In genomic region chr12:47814539-47815170, GRCh38 we compare ENCODE assay signal across 9 cellular contexts. TPM values are rescaled to one million over a fixed set of nuclear protein-coding genes. Genes with fewer than 3 reads are reported as not detected.
DNase-seq lines count a peak whose midpoint lies in the region; ATAC-seq and TF ChIP-seq lines count a peak whose summit lies in the region.
"Had no signal": no experiment of that assay in that cellular context is flagged by ENCODE, and none has a peak within 500 bp of the region (broad histone marks: within the 10 kb centered on the region; RNA-seq: fewer than 3 reads in every experiment).

No MANE protein-coding gene starts in this region.

- DNase-seq in GM23338 (ENCODE audit: low spot score) (no peak), glutamatergic neuron (no peak), smooth muscle cell (lab: John Stamatoyannopoulos, UW; ENCODE audit: unreplicated experiment) (no peak), foreskin keratinocyte (no peak), NOMO-1 treated with dmso at 0.1 percent for 144 hours (lab: John Stamatoyannopoulos, UW; ENCODE audit: unreplicated experiment) (no peak), NK-92 (lab: John Stamatoyannopoulos, UW; ENCODE audit: unreplicated experiment) (no peak), GF-D8 (lab: John Stamatoyannopoulos, UW) (no peak)
- DNase-seq: NCI-H1930 had no signal

- H3K79me2 ChIP-seq in GM23338 (replicated peaks; ENCODE audit: insufficient read depth) (peaks cover 85% of the 10 kb centered on the region), smooth muscle cell (ENCODE audit: low read depth) (peaks cover 78% of the 10 kb centered on the region)

- no peaks in the 10 kb centered on the region for H3K9me3 ChIP-seq in smooth muscle cell (replicated peaks; ENCODE audit: low read depth)

- H4K20me1 ChIP-seq in GM23338 (replicated peaks; ENCODE audit: insufficient read depth) (peaks cover 29% of the 10 kb centered on the region), smooth muscle cell (ENCODE audit: low read depth) (peaks cover 64% of the 10 kb centered on the region)

- H3K4me1 ChIP-seq in GM23338 (ENCODE audit: insufficient read depth) (peaks cover 80% of the 10 kb centered on the region), smooth muscle cell (ENCODE audit: low read depth) (peaks cover 67% of the 10 kb centered on the region), foreskin keratinocyte (peaks cover 32% of the 10 kb centered on the region)

- H3K36me3 ChIP-seq in GM23338 (ENCODE audit: insufficient read depth) (no peaks in the 10 kb centered on the region; the same call in 1 of the 2 replicates), smooth muscle cell (ENCODE audit: low read depth) (no peaks in the 10 kb centered on the region)

- H3F3A ChIP-seq in GM23338 (replicated peaks; ENCODE audit: low read depth) (peaks cover 25% of the 10 kb centered on the region), smooth muscle cell (ENCODE audit: low read depth) (peaks cover 37% of the 10 kb centered on the region)

- ATAC-seq in GM23338 = no peak
- ATAC-seq in foreskin keratinocyte = no peak

- H3K4me1 Mint-ChIP-seq in GM23338 (peaks cover 81% of the 10 kb centered on the region), glutamatergic neuron (ENCODE audit: low read depth, unreplicated experiment) (peaks cover 41% of the 10 kb centered on the region)
- H3K4me1 Mint-ChIP-seq in T-helper 1 cell treated with Interleukin-12 subunit alpha and Interleukin-12 subunit beta and Interleukin-4 antibody, amounts not matched to agents 30 μg/mL and 1 μg/mL, for 36 hours (ENCODE audit: low read depth) = peaks cover 74% of the 10 kb centered on the region

- 89% methylated on average over 3 of the region's 3 CpGs for WGBS in smooth muscle cell (ENCODE audit: low lambda C conversion rate)

- H3K27me3 ChIP-seq in GM23338 (ENCODE audit: insufficient read depth) (no peaks in the 10 kb centered on the region), smooth muscle cell (ENCODE audit: low read depth) (no peaks in the 10 kb centered on the region), foreskin keratinocyte (no peaks in the 10 kb centered on the region)

- H3K27me3 Mint-ChIP-seq in GM23338 (ENCODE audit: insufficient read depth, low read depth, poor library complexity) (peaks cover 6% of the 10 kb centered on the region), glutamatergic neuron (ENCODE audit: unreplicated experiment) (peaks cover 13% of the 10 kb centered on the region)
- H3K27me3 Mint-ChIP-seq in T-helper 1 cell treated with Interleukin-12 subunit alpha and Interleukin-12 subunit beta and Interleukin-4 antibody, amounts not matched to agents 30 μg/mL and 1 μg/mL, for 36 hours (ENCODE audit: low read depth) = no peaks in the 10 kb centered on the region

- H3K27ac Mint-ChIP-seq in GM23338 (peak overlapping the region; percentile 38; the same call in 1 of the 2 replicates), glutamatergic neuron (ENCODE audit: unreplicated experiment) (peak overlapping the region; percentile 5)
- H3K27ac Mint-ChIP-seq in T-helper 1 cell treated with Interleukin-12 subunit alpha and Interleukin-12 subunit beta and Interleukin-4 antibody, amounts not matched to agents 30 μg/mL and 1 μg/mL, for 36 hours = peak overlapping the region; percentile 100

- H3K36me3 Mint-ChIP-seq in GM23338 (ENCODE audit: low read depth) = peaks cover 11% of the 10 kb centered on the region
- peaks cover 51% of the 10 kb centered on the region for H3K36me3 Mint-ChIP-seq in T-helper 1 cell treated with Interleukin-12 subunit alpha and Interleukin-12 subunit beta and Interleukin-4 antibody, amounts not matched to agents 30 μg/mL and 1 μg/mL, for 36 hours (ENCODE audit: low read depth)
- no peaks in the 10 kb centered on the region for H3K36me3 Mint-ChIP-seq in glutamatergic neuron (ENCODE audit: unreplicated experiment)

- no peak overlapping the region; the same call in 2 of the 3 replicates for H3K4me3 Mint-ChIP-seq in GM23338
- H3K4me3 Mint-ChIP-seq in T-helper 1 cell treated with Interleukin-12 subunit alpha and Interleukin-12 subunit beta and Interleukin-4 antibody, amounts not matched to agents 30 μg/mL and 1 μg/mL, for 36 hours = peak overlapping the region; percentile 86
- H3K4me3 Mint-ChIP-seq in glutamatergic neuron (ENCODE audit: unreplicated experiment) = no peak overlapping the region

- peak overlapping the region; percentile 98; the same call in 1 of the 2 replicates for H3K27ac ChIP-seq in GM23338 (ENCODE audit: low read depth)
- peak overlapping the region; percentile 95 for H3K27ac ChIP-seq in smooth muscle cell (ENCODE audit: low read depth)
- no peak overlapping the region for H3K27ac ChIP-seq in foreskin keratinocyte

- H3K4me3 ChIP-seq in GM23338 = no peak overlapping the region
- H3K4me3 ChIP-seq in smooth muscle cell = no peak overlapping the region

- no peak overlapping the region for H2AFZ ChIP-seq in GM23338
- no peak overlapping the region for H2AFZ ChIP-seq in smooth muscle cell (ENCODE audit: low read depth)

- H3K9me2 ChIP-seq in GM23338 (ENCODE audit: insufficient read depth) = no peaks in the 10 kb centered on the region

- H3K9me3 Mint-ChIP-seq in GM23338 (no peaks in the 10 kb centered on the region), glutamatergic neuron (ENCODE audit: unreplicated experiment) (peaks cover 13% of the 10 kb centered on the region)
- H3K9me3 Mint-ChIP-seq in T-helper 1 cell treated with Interleukin-12 subunit alpha and Interleukin-12 subunit beta and Interleukin-4 antibody, amounts not matched to agents 30 μg/mL and 1 μg/mL, for 36 hours = no peaks in the 10 kb centered on the region

- H3K4me2 ChIP-seq in GM23338 = peak overlapping the region; percentile 94
- no peak overlapping the region for H3K4me2 ChIP-seq in smooth muscle cell

- TF ChIP-seq CTCF in GM23338 (conservative IDR thresholded peaks at IDR 0.05; ENCODE audit: low read depth in 2 of 2) (no peak), glutamatergic neuron (IDR thresholded peaks at IDR 0.05; ENCODE audit: partially characterized antibody, unreplicated experiment) (no peak), smooth muscle cell (IDR thresholded peaks at IDR 0.05; ENCODE audit: borderline replicate concordance, insufficient read depth, poor library complexity, severe bottlenecking) (no peak), foreskin keratinocyte (conservative IDR thresholded peaks at IDR 0.05) (no peak)

- H3K9ac ChIP-seq in smooth muscle cell (ENCODE audit: low read depth) = no peak overlapping the region

RNA-seq across cellular contexts. Expression of gene HDAC7, which starts 5.0 kb away (rescaled TPM):
- 55.1 and 60.1 TPM in 2 replicates for total RNA-seq in GM23338 (2014; rRNA removed; shearing (Covaris generic))
- polyA plus RNA-seq in GM23338 (2016; fragmentation: Nextera tagmentation; extraction: Ambion mirVana) (37.3 and 41.3 TPM in 2 replicates), smooth muscle cell (32.4 and 47.0 TPM in 2 replicates), foreskin keratinocyte (47.3 and 51.7 TPM in 2 replicates)
- total RNA-seq in glutamatergic neuron (ENCODE audit: unreplicated experiment) (67.9 TPM), smooth muscle cell (19.3 and 24.1 TPM in 2 replicates), foreskin keratinocyte (52.3 and 55.8 TPM in 2 replicates)

RNA-seq across cellular contexts. Expression of gene SLC48A1, which starts 41.6 kb away (rescaled TPM):
- 9.0 and 16.8 TPM in 2 replicates for total RNA-seq in GM23338 (2014; rRNA removed; shearing (Covaris generic))
- polyA plus RNA-seq in GM23338 (2016; fragmentation: Nextera tagmentation; extraction: Ambion mirVana) = 5.8 TPM in 2 replicates
- 15.7 TPM for total RNA-seq in glutamatergic neuron (ENCODE audit: unreplicated experiment)
- total RNA-seq in smooth muscle cell = 2.4 and 11.4 TPM in 2 replicates
- 6.2 and 8.6 TPM in 2 replicates for polyA plus RNA-seq in smooth muscle cell
- total RNA-seq in foreskin keratinocyte = 14.5 and 14.9 TPM in 2 replicates
- 12.0 and 13.2 TPM in 2 replicates for polyA plus RNA-seq in foreskin keratinocyte

RNA-seq across cellular contexts. Expression of gene RAPGEF3, which starts 56.0 kb away (rescaled TPM):
- total RNA-seq in GM23338 (2014; rRNA removed; shearing (Covaris generic)) = 10.4 and 11.8 TPM in 2 replicates
- polyA plus RNA-seq in GM23338 (2016; fragmentation: Nextera tagmentation; extraction: Ambion mirVana) (2.3 and 3.0 TPM in 2 replicates), smooth muscle cell (1.9 and 3.6 TPM in 2 replicates), foreskin keratinocyte (6.0 and 6.5 TPM in 2 replicates)
- total RNA-seq in glutamatergic neuron (ENCODE audit: unreplicated experiment) (0.81 TPM), smooth muscle cell (4.0 and 5.6 TPM in 2 replicates), foreskin keratinocyte (7.7 and 8.1 TPM in 2 replicates)

Comparison
In these comparisons a context has a peak if more than half of its experiments do, and no peak if none do; other contexts are left out.
1. H3K27ac Mint-ChIP-seq: peak in every context shown above with its lines; median percentile 100 in T-helper 1 cell treated with Interleukin-12 subunit alpha and Interleukin-12 subunit beta and Interleukin-4 antibody, amounts not matched to agents 30 μg/mL and 1 μg/mL, for 36 hours; 38 in GM23338; 5 in glutamatergic neuron.